8 cellular contexts compared by ENCODE assay signal in genomic region chr3:72447059-72447946, GRCh38. TPM values are rescaled to one million over a fixed set of nuclear protein-coding genes. Genes with fewer than 3 reads are reported as not detected.
DNase-seq lines count a peak whose midpoint lies in the region; ATAC-seq, FAIRE-seq and TF ChIP-seq lines count a peak whose summit lies in the region.

No MANE protein-coding gene starts in this region.

- FAIRE-seq in GM12892 (lab: Jason Lieb, UNC) = peak; percentile 98

- H3K4me3 ChIP-seq in rectal smooth muscle tissue (ENCODE audit: low read length) (peak overlapping the region; percentile 68), vagina (peak overlapping the region; percentile 73 to 87)

- H3K9ac ChIP-seq in rectal smooth muscle tissue (ENCODE audit: low read length) = no peak overlapping the region

- ATAC-seq in HG02642 (IDR thresholded peaks at IDR 0.05; ENCODE audit: poor library complexity, unreplicated experiment) = peak; percentile 96
- ATAC-seq in T-helper 17 cell = peak; percentile 96

- H3K4me3 Mint-ChIP-seq in T-helper 17 cell = peak overlapping the region; percentile 79

- intact Hi-C loops in vagina (cut with DNase I) = loop anchor here (5.0 to 10.0 kb wide), 2 partner anchors 103 to 365 kb away; no protein-coding TSS in a partner anchor

- H3K4me1 ChIP-seq in rectal smooth muscle tissue (ENCODE audit: control insufficient read depth, insufficient read depth, low read length) (peaks cover 6% of the 10 kb centered on the region), vagina (peaks cover 42% of the 10 kb centered on the region)

- peak in 1 of 3 experiments; percentile 9 for TF ChIP-seq CTCF in vagina (IDR thresholded peaks at IDR 0.05)

- H3K9me3 ChIP-seq in T-helper 17 cell (ENCODE audit: control insufficient read depth, low read length, poor library complexity, severe bottlenecking) (no peaks in the 10 kb centered on the region), vagina (no peaks in the 10 kb centered on the region)

- TF ChIP-seq POLR2A in GM12892 (IDR thresholded peaks at IDR 0.05; ENCODE audit: low read depth, low read length) (peak; percentile 41; the same call in 1 of the 2 replicates), vagina (IDR thresholded peaks at IDR 0.05) (peak in 1 of 2 donors; percentile 44)

- H3K27me3 ChIP-seq in rectal smooth muscle tissue (ENCODE audit: control insufficient read depth, insufficient read depth, low read length) (no peaks in the 10 kb centered on the region), vagina (no peaks in the 10 kb centered on the region)

- peaks cover 4% of the 10 kb centered on the region for H3K36me3 Mint-ChIP-seq in T-helper 17 cell (ENCODE audit: low read depth)

- H3K4me1 Mint-ChIP-seq in T-helper 17 cell = peaks cover 41% of the 10 kb centered on the region

- DNase-seq in GM12892 (ENCODE audit: insufficient read length) (peak; percentile 81), NCI-H1092 treated with DMSO at 0.1 percent for 48 hours (lab: John Stamatoyannopoulos, UW) (peak; percentile 71), T-helper 17 cell (peak; percentile 94 to 96 (median 95)), anterior cingulate cortex (lab: John Stamatoyannopoulos, UW) (peak in 56 of 58 donors; percentile 31 to 94 (median 85)), hepatic stellate cell (ENCODE audit: low spot score) (peak; percentile 87), vagina (ENCODE audit: extremely low spot score in 2 of 2) (peak in 1 of 2 donors; percentile 92)

- H3K27ac ChIP-seq in rectal smooth muscle tissue (ENCODE audit: low read depth, low read length) = peak overlapping the region; percentile 48
- H3K27ac ChIP-seq in vagina = peak overlapping the region; percentile 87

- peaks cover 28% of the 10 kb centered on the region for H3K27me3 Mint-ChIP-seq in T-helper 17 cell

- no peaks in the 10 kb centered on the region for H3K36me3 ChIP-seq in rectal smooth muscle tissue (ENCODE audit: control insufficient read depth, insufficient read depth, low read length)
- no peaks in the 10 kb centered on the region for H3K36me3 ChIP-seq in vagina

- H3K27ac Mint-ChIP-seq in T-helper 17 cell = no peak overlapping the region

RNA-seq across cellular contexts. Expression of gene RYBP, which starts 0.9 kb away (rescaled TPM):
- 10.9 TPM for polyA plus RNA-seq in GM12892 (2012; ENCODE audit: missing spikeins)
- total RNA-seq in T-helper 17 cell = 10 to 100 TPM in 1 of 2 donors, 1 to 10 TPM in 1; 8.9 to 14.5 TPM
- 13.0 TPM for total RNA-seq in vagina
